Comparison of ENCODE assay signal across 27 cellular contexts in the genomic region with DNA sequence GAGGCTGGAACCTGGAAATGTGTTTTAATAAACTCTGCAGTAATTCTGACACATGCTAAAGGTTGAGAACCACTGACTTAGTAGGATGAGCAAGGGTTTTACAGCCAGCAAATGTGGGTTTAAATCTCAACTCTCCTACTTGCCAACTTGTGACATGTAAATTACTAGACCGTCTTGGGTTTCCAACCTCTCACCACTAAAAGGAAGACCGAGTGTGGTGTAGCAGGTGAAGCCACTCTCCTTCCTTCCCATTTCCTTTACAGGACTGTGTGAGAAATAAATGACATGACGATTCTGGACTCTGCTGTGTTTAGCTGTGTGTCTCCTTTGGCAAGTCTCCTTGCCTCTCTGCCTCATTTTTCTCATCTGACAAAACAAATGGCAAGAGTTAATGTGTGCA. TPM values are rescaled to one million over a fixed set of nuclear protein-coding genes. Genes with fewer than 3 reads are reported as not detected.
DNase-seq lines count a peak whose midpoint lies in the region; ATAC-seq and TF ChIP-seq lines count a peak whose summit lies in the region.
"Had no signal": no experiment of that assay in that cellular context is flagged by ENCODE, and none has a peak within 500 bp of the region (broad histone marks: within the 10 kb centered on the region; RNA-seq: fewer than 3 reads in every experiment).

No MANE protein-coding gene starts in this region.

- ATAC-seq in activated naive CD8-positive, alpha-beta T cell treated with anti-CD3 and anti-CD28 coated beads, Interleukin-2, amount 10 ng/mL, durations not matched to agents 7 days and 5 days (ENCODE audit: low read depth): peak; percentile 37
- ATAC-seq: GM23338, psoas muscle, T-cell had no signal

- peaks cover 24% of the 10 kb centered on the region for H3K27me3 Mint-ChIP-seq in activated naive CD8-positive, alpha-beta T cell treated with anti-CD3 and anti-CD28 coated beads, Interleukin-2, amount 10 ng/mL, durations not matched to agents 7 days and 5 days
- peaks cover 14% of the 10 kb centered on the region for H3K27me3 Mint-ChIP-seq in activated naive CD8-positive, alpha-beta T cell treated with anti-CD3 and anti-CD28 coated beads for 36 hours
- H3K27me3 Mint-ChIP-seq in CD14-positive monocyte (ENCODE audit: low read depth in 3 of 3): peaks cover 18 to 25% (median 24%) of the 10 kb centered on the region in 3 donors

- no peak overlapping the region for H3K27ac Mint-ChIP-seq in activated naive CD8-positive, alpha-beta T cell treated with anti-CD3 and anti-CD28 coated beads, Interleukin-2, amount 10 ng/mL, durations not matched to agents 7 days and 5 days
- H3K27ac Mint-ChIP-seq in activated naive CD8-positive, alpha-beta T cell treated with anti-CD3 and anti-CD28 coated beads for 36 hours: no peak overlapping the region
- H3K27ac Mint-ChIP-seq in CD14-positive monocyte: no peak overlapping the region
- H3K27ac Mint-ChIP-seq: GM23338, mesothelial cell of epicardium, naive B cell, T-cell had no signal

- peaks cover 30% of the 10 kb centered on the region for H3K4me1 Mint-ChIP-seq in activated naive CD8-positive, alpha-beta T cell treated with anti-CD3 and anti-CD28 coated beads, Interleukin-2, amount 10 ng/mL, durations not matched to agents 7 days and 5 days
- H3K4me1 Mint-ChIP-seq in activated naive CD8-positive, alpha-beta T cell treated with anti-CD3 and anti-CD28 coated beads for 36 hours: peaks cover 40% of the 10 kb centered on the region
- H3K4me1 Mint-ChIP-seq in CD14-positive monocyte: peaks cover 14% of the 10 kb centered on the region

- TF ChIP-seq CTCF in CD14-positive monocyte (IDR thresholded peaks at IDR 0.05): no peak

- intact Hi-C loops in CD14-positive monocyte (cut with micrococcal nuclease): no loop called here

- no peak overlapping the region for H3K4me3 Mint-ChIP-seq in activated naive CD8-positive, alpha-beta T cell treated with anti-CD3 and anti-CD28 coated beads, Interleukin-2, amount 10 ng/mL, durations not matched to agents 7 days and 5 days
- H3K4me3 Mint-ChIP-seq in activated naive CD8-positive, alpha-beta T cell treated with anti-CD3 and anti-CD28 coated beads for 36 hours: no peak overlapping the region
- H3K4me3 Mint-ChIP-seq in CD14-positive monocyte: no peak overlapping the region
- H3K4me3 Mint-ChIP-seq: brain, GM23338, mesothelial cell of epicardium, naive B cell, T-cell had no signal

- H3K9me3 Mint-ChIP-seq in activated naive CD8-positive, alpha-beta T cell treated with anti-CD3 and anti-CD28 coated beads, Interleukin-2, amount 10 ng/mL, durations not matched to agents 7 days and 5 days: no peaks in the 10 kb centered on the region
- no peaks in the 10 kb centered on the region for H3K9me3 Mint-ChIP-seq in activated naive CD8-positive, alpha-beta T cell treated with anti-CD3 and anti-CD28 coated beads for 36 hours
- peaks cover 0 to 7% (median 2%) of the 10 kb centered on the region in 7 donors for H3K9me3 Mint-ChIP-seq in CD14-positive monocyte
- H3K9me3 Mint-ChIP-seq: brain, GM23338, mesothelial cell of epicardium, naive B cell, T-cell had no signal

- POLR2A ChIA-PET in activated naive CD8-positive, alpha-beta T cell treated with anti-CD3 and anti-CD28 coated beads, Interleukin-2, amount 10 ng/mL, durations not matched to agents 7 days and 5 days (lab: Charles Lee): no interaction called here

- peak; percentile 35 for DNase-seq in DMS53 (lab: John Stamatoyannopoulos, UW)
- no peak for DNase-seq in DMS53 treated with DMSO at 0.1 percent for 48 hours (lab: John Stamatoyannopoulos, UW; ENCODE audit: unreplicated experiment)
- DNase-seq in activated naive CD8-positive, alpha-beta T cell treated with anti-CD3 and anti-CD28 coated beads, Interleukin-2, amount 10 ng/mL, durations not matched to agents 7 days and 5 days: no peak
- DNase-seq in activated naive CD8-positive, alpha-beta T cell treated with anti-CD3 and anti-CD28 coated beads for 36 hours: no peak
- DNase-seq in globus pallidus (ENCODE audit: low spot score): peak; percentile 33
- no peak for DNase-seq in CD14-positive monocyte (ENCODE audit: low spot score)
- DNase-seq in NCI-H146 (lab: John Stamatoyannopoulos, UW): no peak
- no peak for DNase-seq in H4 (ENCODE audit: low spot score)
- DNase-seq: activated CD4-positive, alpha-beta T cell treated with anti-CD3 and anti-CD28 coated beads, Interleukin-2, amount 50 U/mL, for 48 hours; activated CD4-positive, CD25-positive, alpha-beta regulatory T cell; activated naive CD4-positive, alpha-beta T cell treated with Interleukin-2 at 50 U/mL for 16 hours; COR-L47; DMS79; IMR-90; kidney; naive B cell; NCI-H1105; NCI-H2029; NCI-H226; NCI-H82; psoas muscle; sigmoid colon; stimulated activated CD4-positive, alpha-beta T cell treated with anti-CD3 and anti-CD28 coated beads, Interleukin-4, amount 100 ng/mL, for 24 hours; T-cell had no signal

- no peaks in the 10 kb centered on the region for H3K36me3 Mint-ChIP-seq in activated naive CD8-positive, alpha-beta T cell treated with anti-CD3 and anti-CD28 coated beads, Interleukin-2, amount 10 ng/mL, durations not matched to agents 7 days and 5 days
- no peaks in the 10 kb centered on the region for H3K36me3 Mint-ChIP-seq in activated naive CD8-positive, alpha-beta T cell treated with anti-CD3 and anti-CD28 coated beads for 36 hours
- H3K36me3 Mint-ChIP-seq in CD14-positive monocyte: peaks cover 4 to 10% of the 10 kb centered on the region in 2 donors
- H3K36me3 Mint-ChIP-seq: brain, mesothelial cell of epicardium, naive B cell, T-cell had no signal

RNA-seq across cellular contexts. Expression of gene DNAJC6, which starts 49.5 kb away (rescaled TPM):
- 1 to 10 TPM; 3.3 to 4.0 TPM for total RNA-seq in activated naive CD8-positive, alpha-beta T cell treated with anti-CD3 and anti-CD28 coated beads, Interleukin-2, amount 10 ng/mL, durations not matched to agents 7 days and 5 days
- total RNA-seq in activated naive CD8-positive, alpha-beta T cell treated with anti-CD3 and anti-CD28 coated beads for 36 hours: 1 to 10 TPM; 1.9 TPM
- polyA plus RNA-seq in CD14-positive monocyte: not detected
- total RNA-seq in H4 (2014; rRNA removed; shearing (Covaris generic)): 9.4 and 19.3 TPM in 2 replicates

Comparison
In these comparisons a context has a peak if more than half of its experiments do, and no peak if none do; other contexts are left out.
1. DNase-seq: peak in DMS53 (single experiment) and globus pallidus (single experiment); none in DMS53 treated with DMSO at 0.1 percent for 48 hours (single experiment), activated naive CD8-positive, alpha-beta T cell treated with anti-CD3 and anti-CD28 coated beads, Interleukin-2, amount 10 ng/mL, durations not matched to agents 7 days and 5 days (single experiment), activated naive CD8-positive, alpha-beta T cell treated with anti-CD3 and anti-CD28 coated beads for 36 hours (single experiment), CD14-positive monocyte (single experiment), NCI-H146 (single experiment) and H4 (single experiment).